Comparison of ENCODE assay signal across 14 cellular contexts in the genomic region with DNA sequence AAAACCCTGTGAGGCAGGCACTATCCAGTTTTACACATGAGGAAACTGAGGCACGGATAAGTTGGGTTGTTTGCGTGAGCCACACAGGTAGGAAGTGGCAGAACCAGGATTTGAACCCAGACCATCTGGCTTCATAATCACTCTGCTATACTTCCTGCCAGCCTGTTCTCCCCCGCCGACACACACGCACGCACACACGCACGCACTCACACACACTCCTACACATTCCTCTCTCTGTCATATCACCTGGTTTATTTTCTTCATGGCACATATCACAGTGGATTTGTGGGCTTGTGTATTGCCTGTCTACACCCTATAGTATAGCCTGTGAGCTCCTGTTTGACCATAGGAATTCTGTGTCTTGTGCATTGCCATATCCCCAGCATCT.
A peak's percentile ranks its signal among the peaks of the same experiment; 100 is the strongest.
DNase-seq lines count a peak whose midpoint lies in the region; ATAC-seq, FAIRE-seq and TF ChIP-seq lines count a peak whose summit lies in the region.
"Had no signal": no experiment of that assay in that cellular context is flagged by ENCODE, and none has a peak within 500 bp of the region (broad histone marks: within the 10 kb centered on the region; RNA-seq: fewer than 3 reads in every experiment).

No MANE protein-coding gene starts in this region.

- no peaks in the 10 kb centered on the region for H3K4me1 ChIP-seq in pancreas

- intact Hi-C loops in activated CD4-positive, alpha-beta T cell treated with anti-CD3 and anti-CD28 coated beads for 36 hours (cut with DNase I, micrococcal nuclease): loop anchor here in 1 of 2 experiments (5.0 kb wide), 2 partner anchors 45 to 140 kb away; partner anchors contain the start of genes SIPA1L3 and WDR87
- intact Hi-C loops in pancreas (cut with DNase I) (no loop called here), left colon (cut with DNase I, micrococcal nuclease) (no loop called here)

- WGBS in pancreas, 2 donors: 89 to 95% methylated on average over 8 of the region's 8 CpGs

- POLR2A ChIA-PET in activated CD4-positive, alpha-beta T cell treated with anti-CD3 and anti-CD28 coated beads for 36 hours (lab: Charles Lee): no interaction called here
- POLR2A ChIA-PET in activated CD4-positive, alpha-beta T cell treated with anti-CD3 and anti-CD28 coated beads, Interleukin-2, amount 10 ng/mL, durations not matched to agents 7 days and 5 days (lab: Charles Lee): interaction anchor here (0.7 kb wide), 1 partner anchor 329 kb away, joined by 3 read pairs; no protein-coding TSS in a partner anchor
- POLR2A ChIA-PET in WTC11 (lab: Charles Lee): interaction anchor here (1.4 kb wide), 1 partner anchor 43 kb away, joined by 4 read pairs; no protein-coding TSS in a partner anchor

- peak; percentile 72 for DNase-seq in activated CD4-positive, alpha-beta T cell treated with anti-CD3 and anti-CD28 coated beads for 36 hours
- DNase-seq in activated CD4-positive, alpha-beta T cell treated with anti-CD3 and anti-CD28 coated beads, Interleukin-2, amount 50 U/mL, for 1 hour: no peak
- no peak for DNase-seq in activated CD4-positive, alpha-beta T cell treated with anti-CD3 and anti-CD28 coated beads, Interleukin-2, amount 10 ng/mL, durations not matched to agents 7 days and 5 days
- peak; percentile 30 for DNase-seq in fibroblast of pulmonary artery (ENCODE audit: low read depth)
- peak; percentile 54 for DNase-seq in stimulated activated naive B cell treated with anti-CD40 and anti-IgM and Interleukin-4, amounts not matched to agents 10 μg/mL and 1 μg/mL and 100 μg/mL, for 72 hours
- DNase-seq in WTC11 (ENCODE audit: low spot score): no peak
- no peak for DNase-seq in pancreas
- DNase-seq in left colon: no peak
- DNase-seq: activated CD8-positive, alpha-beta memory T cell treated with anti-CD3 and anti-CD28 coated beads, Interleukin-2, amount 50 U/mL, for 4 hours; EL; hypothalamus; NCI-H1417 treated with DMSO at 0.1 percent for 48 hours had no signal

- CTCF ChIA-PET in activated CD4-positive, alpha-beta T cell treated with anti-CD3 and anti-CD28 coated beads for 36 hours (lab: Charles Lee): no interaction called here
- CTCF ChIA-PET in activated CD4-positive, alpha-beta T cell treated with anti-CD3 and anti-CD28 coated beads, Interleukin-2, amount 10 ng/mL, durations not matched to agents 7 days and 5 days (lab: Charles Lee): interaction anchor here (1.0 to 2.0 kb wide), 3 partner anchors 8 to 17 kb away, joined by 3 to 4 read pairs (median 4); no protein-coding TSS in a partner anchor
- CTCF ChIA-PET in WTC11 (lab: Charles Lee): interaction anchor here (1.1 to 2.1 kb wide), 3 partner anchors 13 to 145 kb away, joined by 3 to 9 read pairs (median 4); no protein-coding TSS in a partner anchor

- no peaks in the 10 kb centered on the region for H3K27me3 Mint-ChIP-seq in activated CD4-positive, alpha-beta T cell treated with anti-CD3 and anti-CD28 coated beads for 36 hours
- no peaks in the 10 kb centered on the region for H3K27me3 Mint-ChIP-seq in activated CD4-positive, alpha-beta T cell treated with anti-CD3 and anti-CD28 coated beads, Interleukin-2, amount 10 ng/mL, durations not matched to agents 7 days and 5 days
- no peaks in the 10 kb centered on the region for H3K27me3 Mint-ChIP-seq in stimulated activated naive B cell treated with anti-CD40 and anti-IgM and Interleukin-4, amounts not matched to agents 10 μg/mL and 1 μg/mL and 100 μg/mL, for 72 hours
- H3K27me3 Mint-ChIP-seq in WTC11 (ENCODE audit: low read depth): no peaks in the 10 kb centered on the region; the same call in 1 of the 2 replicates

- H3K27me3 ChIP-seq in pancreas: no peaks in the 10 kb centered on the region

- peaks cover 47% of the 10 kb centered on the region for H3K4me1 Mint-ChIP-seq in activated CD4-positive, alpha-beta T cell treated with anti-CD3 and anti-CD28 coated beads for 36 hours
- peaks cover 53% of the 10 kb centered on the region for H3K4me1 Mint-ChIP-seq in activated CD4-positive, alpha-beta T cell treated with anti-CD3 and anti-CD28 coated beads, Interleukin-2, amount 10 ng/mL, durations not matched to agents 7 days and 5 days
- peaks cover 62 to 83% of the 10 kb centered on the region in 2 donors for H3K4me1 Mint-ChIP-seq in stimulated activated naive B cell treated with anti-CD40 and anti-IgM and Interleukin-4, amounts not matched to agents 10 μg/mL and 1 μg/mL and 100 μg/mL, for 72 hours
- H3K4me1 Mint-ChIP-seq in WTC11: peaks cover 54% of the 10 kb centered on the region

- TF ChIP-seq CTCF in fibroblast of pulmonary artery (IDR thresholded peaks at IDR 0.05; ENCODE audit: low read length, missing control alignments) (no peak), WTC11 (IDR thresholded peaks at IDR 0.05) (no peak), pancreas (IDR thresholded peaks at IDR 0.05) (no peak)

- no peak overlapping the region for H3K4me3 Mint-ChIP-seq in activated CD4-positive, alpha-beta T cell treated with anti-CD3 and anti-CD28 coated beads for 36 hours
- H3K4me3 Mint-ChIP-seq in activated CD4-positive, alpha-beta T cell treated with anti-CD3 and anti-CD28 coated beads, Interleukin-2, amount 10 ng/mL, durations not matched to agents 7 days and 5 days: no peak overlapping the region
- H3K4me3 Mint-ChIP-seq in stimulated activated naive B cell treated with anti-CD40 and anti-IgM and Interleukin-4, amounts not matched to agents 10 μg/mL and 1 μg/mL and 100 μg/mL, for 72 hours: peak overlapping the region; percentile 10 to 76
- no peak overlapping the region for H3K4me3 Mint-ChIP-seq in WTC11

- H3K36me3 ChIP-seq in pancreas: no peaks in the 10 kb centered on the region
- H3K36me3 ChIP-seq: thoracic aorta had no signal

- no peak overlapping the region for H3K27ac ChIP-seq in pancreas
- H3K27ac ChIP-seq: epithelial cell of prostate, thoracic aorta had no signal

- H3K9me3 Mint-ChIP-seq in activated CD4-positive, alpha-beta T cell treated with anti-CD3 and anti-CD28 coated beads for 36 hours (ENCODE audit: low read depth): no peaks in the 10 kb centered on the region
- peaks cover 7% of the 10 kb centered on the region for H3K9me3 Mint-ChIP-seq in activated CD4-positive, alpha-beta T cell treated with anti-CD3 and anti-CD28 coated beads, Interleukin-2, amount 10 ng/mL, durations not matched to agents 7 days and 5 days
- H3K9me3 Mint-ChIP-seq in stimulated activated naive B cell treated with anti-CD40 and anti-IgM and Interleukin-4, amounts not matched to agents 10 μg/mL and 1 μg/mL and 100 μg/mL, for 72 hours: peaks cover 0 to under 1% of the 10 kb centered on the region in 2 donors
- peaks cover 10% of the 10 kb centered on the region for H3K9me3 Mint-ChIP-seq in WTC11

- no peak for ATAC-seq in activated CD4-positive, alpha-beta T cell treated with anti-CD3 and anti-CD28 coated beads for 36 hours
- ATAC-seq in stimulated activated naive B cell treated with anti-CD40 and anti-IgM and Interleukin-4, amounts not matched to agents 10 μg/mL and 1 μg/mL and 100 μg/mL, for 72 hours (replicated peaks): peak; percentile 9 to 21
- no peak for ATAC-seq in WTC11
- no peak for ATAC-seq in pancreas
- no peak for ATAC-seq in left colon

- H3K4me3 ChIP-seq in fibroblast of pulmonary artery (replicated peaks; ENCODE audit: low read depth, low read length) (no peak overlapping the region), pancreas (no peak overlapping the region)
- H3K4me3 ChIP-seq: thoracic aorta had no signal

- H3K9me3 ChIP-seq in pancreas: no peaks in the 10 kb centered on the region
- H3K9me3 ChIP-seq: thoracic aorta had no signal

- H3K27ac Mint-ChIP-seq in activated CD4-positive, alpha-beta T cell treated with anti-CD3 and anti-CD28 coated beads for 36 hours: peak overlapping the region; percentile 97
- peak overlapping the region; percentile 82 for H3K27ac Mint-ChIP-seq in activated CD4-positive, alpha-beta T cell treated with anti-CD3 and anti-CD28 coated beads, Interleukin-2, amount 10 ng/mL, durations not matched to agents 7 days and 5 days
- peak overlapping the region; percentile 98 for H3K27ac Mint-ChIP-seq in stimulated activated naive B cell treated with anti-CD40 and anti-IgM and Interleukin-4, amounts not matched to agents 10 μg/mL and 1 μg/mL and 100 μg/mL, for 72 hours
- no peak overlapping the region for H3K27ac Mint-ChIP-seq in WTC11

- peaks cover under 1% of the 10 kb centered on the region for H3K36me3 Mint-ChIP-seq in activated CD4-positive, alpha-beta T cell treated with anti-CD3 and anti-CD28 coated beads for 36 hours (ENCODE audit: low read depth)
- H3K36me3 Mint-ChIP-seq in activated CD4-positive, alpha-beta T cell treated with anti-CD3 and anti-CD28 coated beads, Interleukin-2, amount 10 ng/mL, durations not matched to agents 7 days and 5 days (ENCODE audit: low read depth): peaks cover 6% of the 10 kb centered on the region
- peaks cover 18 to 39% of the 10 kb centered on the region in 2 donors for H3K36me3 Mint-ChIP-seq in stimulated activated naive B cell treated with anti-CD40 and anti-IgM and Interleukin-4, amounts not matched to agents 10 μg/mL and 1 μg/mL and 100 μg/mL, for 72 hours
- H3K36me3 Mint-ChIP-seq in WTC11: peaks cover 7% of the 10 kb centered on the region

- no peak for FAIRE-seq in pancreas (lab: Jason Lieb, UNC)

TF ChIP-seq in WTC11, 78 proteins besides CTCF, POLR2A, EP300 and RAD21 (continues in another document):
- TF ChIP-seq, protein P1, sequence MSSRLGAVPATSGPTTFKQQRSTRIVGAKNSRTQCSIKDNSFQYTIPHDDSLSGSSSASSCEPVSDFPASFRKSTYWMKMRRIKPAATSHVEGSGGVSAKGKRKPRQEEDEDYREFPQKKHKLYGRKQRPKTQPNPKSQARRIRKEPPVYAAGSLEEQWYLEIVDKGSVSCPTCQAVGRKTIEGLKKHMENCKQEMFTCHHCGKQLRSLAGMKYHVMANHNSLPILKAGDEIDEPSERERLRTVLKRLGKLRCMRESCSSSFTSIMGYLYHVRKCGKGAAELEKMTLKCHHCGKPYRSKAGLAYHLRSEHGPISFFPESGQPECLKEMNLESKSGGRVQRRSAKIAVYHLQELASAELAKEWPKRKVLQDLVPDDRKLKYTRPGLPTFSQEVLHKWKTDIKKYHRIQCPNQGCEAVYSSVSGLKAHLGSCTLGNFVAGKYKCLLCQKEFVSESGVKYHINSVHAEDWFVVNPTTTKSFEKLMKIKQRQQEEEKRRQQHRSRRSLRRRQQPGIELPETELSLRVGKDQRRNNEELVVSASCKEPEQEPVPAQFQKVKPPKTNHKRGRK (CRISPR knock-in tag; IDR thresholded peaks at IDR 0.05; ENCODE audit: borderline replicate concordance): no peak
- TF ChIP-seq RELA (CRISPR knock-in tag; IDR thresholded peaks at IDR 0.05; ENCODE audit: borderline replicate concordance) (no peak), FOXK1 (CRISPR knock-in tag; IDR thresholded peaks at IDR 0.05) (no peak), ZNF396 (CRISPR knock-in tag; IDR thresholded peaks at IDR 0.05; ENCODE audit: borderline replicate concordance) (no peak)
- TF ChIP-seq, protein P2, sequence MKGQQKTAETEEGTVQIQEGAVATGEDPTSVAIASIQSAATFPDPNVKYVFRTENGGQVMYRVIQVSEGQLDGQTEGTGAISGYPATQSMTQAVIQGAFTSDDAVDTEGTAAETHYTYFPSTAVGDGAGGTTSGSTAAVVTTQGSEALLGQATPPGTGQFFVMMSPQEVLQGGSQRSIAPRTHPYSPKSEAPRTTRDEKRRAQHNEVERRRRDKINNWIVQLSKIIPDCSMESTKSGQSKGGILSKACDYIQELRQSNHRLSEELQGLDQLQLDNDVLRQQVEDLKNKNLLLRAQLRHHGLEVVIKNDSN (CRISPR knock-in tag; IDR thresholded peaks at IDR 0.05): no peak

Comparison
In these comparisons a context has a peak if more than half of its experiments do, and no peak if none do; other contexts are left out.
1. DNase-seq: peak in activated CD4-positive, alpha-beta T cell treated with anti-CD3 and anti-CD28 coated beads for 36 hours (single experiment), fibroblast of pulmonary artery (single experiment) and stimulated activated naive B cell treated with anti-CD40 and anti-IgM and Interleukin-4, amounts not matched to agents 10 μg/mL and 1 μg/mL and 100 μg/mL, for 72 hours (single experiment); none in activated CD4-positive, alpha-beta T cell treated with anti-CD3 and anti-CD28 coated beads, Interleukin-2, amount 50 U/mL, for 1 hour (single experiment), activated CD4-positive, alpha-beta T cell treated with anti-CD3 and anti-CD28 coated beads, Interleukin-2, amount 10 ng/mL, durations not matched to agents 7 days and 5 days (single experiment), WTC11 (single experiment), pancreas (0 of 6) and left colon (0 of 2).
2. ATAC-seq: peak in stimulated activated naive B cell treated with anti-CD40 and anti-IgM and Interleukin-4, amounts not matched to agents 10 μg/mL and 1 μg/mL and 100 μg/mL, for 72 hours (2 of 2); none in activated CD4-positive, alpha-beta T cell treated with anti-CD3 and anti-CD28 coated beads for 36 hours (single experiment), WTC11 (single experiment), pancreas (0 of 4) and left colon (single experiment).
3. H3K4me3 Mint-ChIP-seq: peak in stimulated activated naive B cell treated with anti-CD40 and anti-IgM and Interleukin-4, amounts not matched to agents 10 μg/mL and 1 μg/mL and 100 μg/mL, for 72 hours (2 of 2); none in activated CD4-positive, alpha-beta T cell treated with anti-CD3 and anti-CD28 coated beads for 36 hours (single experiment), activated CD4-positive, alpha-beta T cell treated with anti-CD3 and anti-CD28 coated beads, Interleukin-2, amount 10 ng/mL, durations not matched to agents 7 days and 5 days (single experiment) and WTC11 (single experiment).